In genomic region chr1:44674113-44675000, GRCh38 we compare ENCODE assay signal across 8 cellular contexts. TPM values are rescaled to one million over a fixed set of nuclear protein-coding genes. Genes with fewer than 3 reads are reported as not detected.
A peak's percentile ranks its signal among the peaks of the same experiment; 100 is the strongest.
DNase-seq lines count a peak whose midpoint lies in the region; ATAC-seq and TF ChIP-seq lines count a peak whose summit lies in the region.

TSS of gene ARMH1 (plus strand) at chr1:44674714. CDS start at chr1:44689698, 14,984 bp downstream.
TSS of gene TMEM53 (minus strand) at chr1:44674481. CDS start at chr1:44674391, 90 bp downstream.

- DNase-seq in CD1c-positive myeloid dendritic cell (ENCODE audit: extremely low spot score) (peak; percentile 98), NCI-H748 (lab: John Stamatoyannopoulos, UW; ENCODE audit: unreplicated experiment) (peak; percentile 99), dermis microvascular lymphatic vessel endothelial cell (ENCODE audit: low read depth in 2 of 2) (peak; percentile 98 to 99)
- DNase-seq in activated CD4-positive, alpha-beta T cell treated with anti-CD3 and anti-CD28 coated beads, Interleukin-2, amount 50 U/mL, for 48 hours = peak; percentile 98 to 99
- peak; percentile 95 for DNase-seq in stimulated activated CD4-positive, alpha-beta T cell treated with anti-CD3 and anti-CD28 coated beads, Interleukin-4, amount 100 ng/mL, for 1 hour

- H3K9me3 ChIP-seq in liver (ENCODE audit: control insufficient read depth in 4 of 4, low read length in 3 of 4) = no peaks in the 10 kb centered on the region

- H3K4me1 ChIP-seq in liver (ENCODE audit: control insufficient read depth in 4 of 4, insufficient read depth in 4 of 4, low read length in 3 of 4) = peaks cover 9 to 62% (median 51%) of the 10 kb centered on the region in 4 donors

- H3K36me3 ChIP-seq in liver (ENCODE audit: control insufficient read depth in 4 of 4, insufficient read depth in 3 of 4, low read depth in 1 of 4, low read length in 3 of 4) = no peaks in the 10 kb centered on the region

- peak; percentile 95 for ATAC-seq in GM19395 (IDR thresholded peaks at IDR 0.05; ENCODE audit: unreplicated experiment)
- ATAC-seq in HG03558 (IDR thresholded peaks at IDR 0.05; ENCODE audit: extremely low read depth, unreplicated experiment) = peak; percentile 74

- no peak for TF ChIP-seq CTCF in liver (IDR thresholded peaks at IDR 0.05; ENCODE audit: low read depth, low read length, missing input control)

- under 1% methylated on average over 56 of the region's 56 CpGs for WGBS in liver

- H3K27me3 ChIP-seq in liver (ENCODE audit: control insufficient read depth in 4 of 4, insufficient read depth in 4 of 4, low read length in 3 of 4) = no peaks in the 10 kb centered on the region

- H3K9ac ChIP-seq in liver (ENCODE audit: low read depth in 1 of 2, low read length in 2 of 2) = peak within 1 kb of the TSS; percentile 85 to 96

- H3K27ac ChIP-seq in liver (ENCODE audit: low read depth in 1 of 2, low read length in 2 of 2) = peak within 1 kb of the TSS; percentile 97 to 99

- TF ChIP-seq RAD21 in liver (IDR thresholded peaks at IDR 0.05) = no peak

- peak within 1 kb of the TSS; percentile 61 to 73 (median 71) for H3K4me3 ChIP-seq in liver (ENCODE audit: low read depth in 1 of 3, low read length in 3 of 3)

TF ChIP-seq in liver, 16 proteins besides CTCF, POLR2A, EP300 and RAD21:
- TF ChIP-seq HNF4A (conservative IDR thresholded peaks at IDR 0.05) (peak; percentile 84 to 90), MAX (IDR thresholded peaks at IDR 0.05) (peak; percentile 68), ATF3 (IDR thresholded peaks at IDR 0.05) (no peak), REST (IDR thresholded peaks at IDR 0.05) (peak; percentile 92), ZBTB33 (IDR thresholded peaks at IDR 0.05) (peak; percentile 62), YY1 (IDR thresholded peaks at IDR 0.05) (peak; percentile 85), HNF4G (IDR thresholded peaks at IDR 0.05) (peak; percentile 74), RXRA (IDR thresholded peaks at IDR 0.05) (peak; percentile 95), FOXA1 (IDR thresholded peaks at IDR 0.05) (peak; percentile 37), SP1 (IDR thresholded peaks at IDR 0.05) (peak; percentile 100), JUND (IDR thresholded peaks at IDR 0.05) (peak; percentile 41 to 66), NR2F2 (IDR thresholded peaks at IDR 0.05) (peak; percentile 77), EGR1 (IDR thresholded peaks at IDR 0.05; ENCODE audit: low read depth in 2 of 2) (peak; percentile 94), FOXA2 (IDR thresholded peaks at IDR 0.05) (no peak), GABPA (IDR thresholded peaks at IDR 0.05 in 1 of 2, conservative IDR thresholded peaks at IDR 0.05 in 1 of 2) (peak in 1 of 2 donors; percentile 66), TAF1 (conservative IDR thresholded peaks at IDR 0.05) (peak; percentile 14)

RNA-seq across cellular contexts. Expression of gene ARMH1, which starts in this region (rescaled TPM):
- 0.13 TPM in 1 of 2 replicates, not detected in the other for total RNA-seq in dermis microvascular lymphatic vessel endothelial cell
- 10 to 100 TPM in 1 of 2 donors, 1 to 10 TPM in 1; 3.0 to 20.3 TPM for total RNA-seq in liver
- polyA plus RNA-seq in liver = 1 to 10 TPM; 2.2 to 8.0 TPM

RNA-seq across cellular contexts. Expression of gene TMEM53, which starts in this region (rescaled TPM):
- total RNA-seq in dermis microvascular lymphatic vessel endothelial cell (4.0 and 4.7 TPM in 2 replicates), liver (10 to 100 TPM in 1 of 2 donors, 1 to 10 TPM in 1; 9.9 to 23.6 TPM)
- 10 to 100 TPM; 35.2 to 89.2 TPM for polyA plus RNA-seq in liver

Comparison
In these comparisons a context has a peak if more than half of its experiments do, and no peak if none do; other contexts are left out.
1. Peak in every context shown above with its lines: DNase-seq, ATAC-seq, H3K4me3 ChIP-seq and H3K27ac ChIP-seq.